ENCODE assay signal across 29 cellular contexts in genomic region chr10:32911285-32912016, GRCh38. TPM values are rescaled to one million over a fixed set of nuclear protein-coding genes. Genes with fewer than 3 reads are reported as not detected.
A peak's percentile ranks its signal among the peaks of the same experiment; 100 is the strongest.
DNase-seq lines count a peak whose midpoint lies in the region; ATAC-seq, FAIRE-seq and TF ChIP-seq lines count a peak whose summit lies in the region.
"Had no signal": no experiment of that assay in that cellular context is flagged by ENCODE, and none has a peak within 500 bp of the region (broad histone marks: within the 10 kb centered on the region; RNA-seq: fewer than 3 reads in every experiment).

No MANE protein-coding gene starts in this region.

- no peak overlapping the region for H3K27ac ChIP-seq in naive thymus-derived CD4-positive, alpha-beta T cell (ENCODE audit: low read depth, low read length)
- H3K27ac ChIP-seq in hepatocyte: no peak overlapping the region
- H3K27ac ChIP-seq: ascending aorta, foreskin keratinocyte, tibial artery, VCaP had no signal

- H3K4me3 ChIP-seq in naive thymus-derived CD4-positive, alpha-beta T cell (ENCODE audit: low read length): no peak overlapping the region
- H3K4me3 ChIP-seq in hepatocyte: no peak overlapping the region
- H3K4me3 ChIP-seq: ascending aorta, GM23338, K562, tibial artery had no signal

- peak overlapping the region; percentile 87 for H3K27ac Mint-ChIP-seq in T-helper 17 cell
- H3K27ac Mint-ChIP-seq in naive thymus-derived CD4-positive, alpha-beta T cell: no peak overlapping the region
- H3K27ac Mint-ChIP-seq: activated naive CD8-positive, alpha-beta T cell treated with anti-CD3 and anti-CD28 coated beads for 36 hours; activated T-helper 17 cell treated with anti-CD3 and anti-CD28 coated beads, Interleukin-2, amount 50 U/mL, for 72 hours; B cell; GM23338; nephron progenitor cell; stimulated activated naive CD8-positive, alpha-beta T cell treated with anti-CD3 and anti-CD28 coated beads, Interleukin-15, Interleukin-2, amounts not matched to agents 100 ng/mL and 50 ng/mL, for 24 hours; T-helper 2 cell treated with Interferon-gamma antibody and Interleukin-4, amounts not matched to agents 5 μg/mL and 100 μg/mL, for 36 hours had no signal

- no peaks in the 10 kb centered on the region for H3K27me3 Mint-ChIP-seq in T-helper 17 cell
- no peaks in the 10 kb centered on the region for H3K27me3 Mint-ChIP-seq in naive thymus-derived CD4-positive, alpha-beta T cell
- H3K27me3 Mint-ChIP-seq: activated naive CD8-positive, alpha-beta T cell treated with anti-CD3 and anti-CD28 coated beads for 36 hours; activated T-helper 17 cell treated with anti-CD3 and anti-CD28 coated beads, Interleukin-2, amount 50 U/mL, for 72 hours; B cell; stimulated activated naive CD8-positive, alpha-beta T cell treated with anti-CD3 and anti-CD28 coated beads, Interleukin-15, Interleukin-2, amounts not matched to agents 100 ng/mL and 50 ng/mL, for 24 hours had no signal

- intact Hi-C loops in naive thymus-derived CD4-positive, alpha-beta T cell (cut with micrococcal nuclease): no loop called here

- H3K4me1 Mint-ChIP-seq in T-helper 17 cell: peaks cover 35% of the 10 kb centered on the region
- H3K4me1 Mint-ChIP-seq in naive thymus-derived CD4-positive, alpha-beta T cell: peaks cover 0 to 8% (median 0%) of the 10 kb centered on the region in 7 donors
- H3K4me1 Mint-ChIP-seq: activated naive CD8-positive, alpha-beta T cell treated with anti-CD3 and anti-CD28 coated beads for 36 hours; B cell; GM23338; nephron progenitor cell had no signal

- no peak overlapping the region for H3K4me3 Mint-ChIP-seq in T-helper 17 cell
- no peak overlapping the region for H3K4me3 Mint-ChIP-seq in naive thymus-derived CD4-positive, alpha-beta T cell
- H3K4me3 Mint-ChIP-seq: activated naive CD8-positive, alpha-beta T cell treated with anti-CD3 and anti-CD28 coated beads for 36 hours; activated T-helper 17 cell treated with anti-CD3 and anti-CD28 coated beads, Interleukin-2, amount 50 U/mL, for 72 hours; B cell; GM23338; nephron progenitor cell; stimulated activated naive CD8-positive, alpha-beta T cell treated with anti-CD3 and anti-CD28 coated beads, Interleukin-15, Interleukin-2, amounts not matched to agents 100 ng/mL and 50 ng/mL, for 24 hours; T-helper 2 cell treated with Interferon-gamma antibody and Interleukin-4, amounts not matched to agents 5 μg/mL and 100 μg/mL, for 36 hours had no signal

- H3K9me3 Mint-ChIP-seq in naive thymus-derived CD4-positive, alpha-beta T cell: peaks cover 0 to 6% (median 0%) of the 10 kb centered on the region in 11 donors
- H3K9me3 Mint-ChIP-seq: activated T-helper 17 cell treated with anti-CD3 and anti-CD28 coated beads, Interleukin-2, amount 50 U/mL, for 72 hours; GM23338; stimulated activated naive CD8-positive, alpha-beta T cell treated with anti-CD3 and anti-CD28 coated beads, Interleukin-15, Interleukin-2, amounts not matched to agents 100 ng/mL and 50 ng/mL, for 24 hours; T-helper 2 cell treated with Interferon-gamma antibody and Interleukin-4, amounts not matched to agents 5 μg/mL and 100 μg/mL, for 36 hours had no signal

- CTCF ChIA-PET in naive thymus-derived CD4-positive, alpha-beta T cell (lab: Charles Lee): no interaction called here

- H3K36me3 ChIP-seq in naive thymus-derived CD4-positive, alpha-beta T cell (ENCODE audit: control insufficient read depth in 2 of 3, insufficient read depth in 3 of 3, low read length in 3 of 3): peaks cover 3 to 14% (median 4%) of the 10 kb centered on the region in 3 experiments
- H3K36me3 ChIP-seq in hepatocyte (replicated peaks; ENCODE audit: insufficient read depth, low read depth): peaks cover 6% of the 10 kb centered on the region

- TF ChIP-seq POLR2A in GM12891 (IDR thresholded peaks at IDR 0.05; ENCODE audit: low read depth, low read length) (no peak), GM12892 (IDR thresholded peaks at IDR 0.05; ENCODE audit: low read depth, low read length) (no peak)

- POLR2A ChIA-PET in naive thymus-derived CD4-positive, alpha-beta T cell (lab: Charles Lee): no interaction called here

- peaks cover 29% of the 10 kb centered on the region for H3K36me3 Mint-ChIP-seq in T-helper 17 cell (ENCODE audit: low read depth)
- H3K36me3 Mint-ChIP-seq in naive thymus-derived CD4-positive, alpha-beta T cell: peaks cover 14 to 74% (median 47%) of the 10 kb centered on the region in 5 donors

- H3K9me3 ChIP-seq in T-helper 17 cell (ENCODE audit: control insufficient read depth, low read length, poor library complexity, severe bottlenecking) (no peaks in the 10 kb centered on the region), hepatocyte (ENCODE audit: low read depth) (no peaks in the 10 kb centered on the region)
- H3K9me3 ChIP-seq in naive thymus-derived CD4-positive, alpha-beta T cell (ENCODE audit: control insufficient read depth in 2 of 3, low read length in 3 of 3): no peaks in the 10 kb centered on the region
- H3K9me3 ChIP-seq: ascending aorta, tibial artery had no signal

- WGBS in hepatocyte (ENCODE audit: low lambda C conversion rate, missing lambda C conversion rate): over 99% methylated on average over 11 of the region's 11 CpGs

- TF ChIP-seq CTCF in hepatocyte (IDR thresholded peaks at IDR 0.05; ENCODE audit: poor library complexity): no peak

- H3K4me2 ChIP-seq in hepatocyte: no peak overlapping the region
- H3K4me2 ChIP-seq: GM23338 had no signal

- H3K27me3 ChIP-seq in naive thymus-derived CD4-positive, alpha-beta T cell (ENCODE audit: control insufficient read depth in 2 of 2, insufficient read depth in 2 of 2, low read length in 2 of 2): no peaks in the 10 kb centered on the region
- no peaks in the 10 kb centered on the region for H3K27me3 ChIP-seq in hepatocyte
- H3K27me3 ChIP-seq: ascending aorta, foreskin keratinocyte, tibial artery had no signal

- H2AFZ ChIP-seq in hepatocyte: no peak overlapping the region
- H2AFZ ChIP-seq: GM23338 had no signal

- H3K4me1 ChIP-seq in naive thymus-derived CD4-positive, alpha-beta T cell (ENCODE audit: control insufficient read depth in 2 of 2, insufficient read depth in 2 of 2, low read length in 2 of 2): no peaks in the 10 kb centered on the region
- no peaks in the 10 kb centered on the region for H3K4me1 ChIP-seq in hepatocyte (ENCODE audit: insufficient read depth)
- H3K4me1 ChIP-seq: ascending aorta, tibial artery had no signal

- no peaks in the 10 kb centered on the region for H3K9me2 ChIP-seq in hepatocyte (replicated peaks; ENCODE audit: insufficient read depth)

- DNase-seq in NOMO-1 treated with DMSO at 0.1 percent for 48 hours (lab: John Stamatoyannopoulos, UW; ENCODE audit: unreplicated experiment): peak; percentile 5
- DNase-seq in NOMO-1 treated with dmso at 0.1 percent for 144 hours (lab: John Stamatoyannopoulos, UW; ENCODE audit: unreplicated experiment): no peak
- DNase-seq in GM12891 (ENCODE audit: insufficient read length, low spot score): no peak
- DNase-seq in T-helper 17 cell: no peak
- DNase-seq in naive thymus-derived CD4-positive, alpha-beta T cell: no peak
- no peak for DNase-seq in hepatocyte (ENCODE audit: low spot score)
- DNase-seq in GM12892 (ENCODE audit: insufficient read length): no peak
- DNase-seq in cortex of kidney (lab: John Stamatoyannopoulos, UW): no peak
- DNase-seq: 8988T; activated CD4-positive, alpha-beta T cell treated with anti-CD3 and anti-CD28 coated beads, Interleukin-2, amount 50 U/mL, for 1 hour; activated naive CD8-positive, alpha-beta T cell treated with anti-CD3 and anti-CD28 coated beads for 36 hours; DMS79; foreskin keratinocyte; GF-D8; hippocampal formation; NCI-H1694 treated with DMSO at 0.1 percent for 48 hours; NCI-H2171 treated with DMSO at 0.1 percent for 48 hours; NCI-H524; nephron progenitor cell; stimulated activated CD4-positive, alpha-beta T cell treated with anti-CD3 and anti-CD28 coated beads, Interleukin-15, amount 100 ng/mL, for 24 hours; tibial artery had no signal

- H4K20me1 ChIP-seq in hepatocyte (ENCODE audit: insufficient read depth, poor library complexity, severe bottlenecking): no peaks in the 10 kb centered on the region

- peak; percentile 85 for FAIRE-seq in GM12891 (lab: Jason Lieb, UNC)
- no peak for FAIRE-seq in GM12892 (lab: Jason Lieb, UNC)
- FAIRE-seq: K562 had no signal

- H3K79me2 ChIP-seq in hepatocyte: peaks cover 15% of the 10 kb centered on the region

- ATAC-seq in T-helper 17 cell: no peak
- peak; percentile 34 for ATAC-seq in naive thymus-derived CD4-positive, alpha-beta T cell
- ATAC-seq: activated T-helper 17 cell treated with anti-CD3 and anti-CD28 coated beads, Interleukin-2, amount 50 U/mL, for 72 hours; foreskin keratinocyte; GM23338; K562 had no signal

TF ChIP-seq in GM12891, 5 proteins besides CTCF, POLR2A, EP300 and RAD21:
- TF ChIP-seq TAF1 (IDR thresholded peaks at IDR 0.05; ENCODE audit: low read depth, low read length): no peak
- TF ChIP-seq PAX5 (IDR thresholded peaks at IDR 0.05; ENCODE audit: insufficient read depth, low read length, severe bottlenecking): no peak
- TF ChIP-seq POU2F2 (IDR thresholded peaks at IDR 0.05; ENCODE audit: low read depth, low read length): no peak
- TF ChIP-seq SPI1 (IDR thresholded peaks at IDR 0.05; ENCODE audit: low read depth, low read length): no peak
- TF ChIP-seq POLR2AphosphoS5 (IDR thresholded peaks at IDR 0.05; ENCODE audit: low read depth, low read length): no peak

RNA-seq across cellular contexts. Expression of gene ITGB1, which starts 46.6 kb away (rescaled TPM):
- 30.6 TPM for polyA plus RNA-seq in GM12891 (2012; ENCODE audit: low read depth, missing spikeins)
- total RNA-seq in T-helper 17 cell (100 to 1,000 TPM; 392 to 428 TPM), hepatocyte (552 and 564 TPM in 2 replicates)
- total RNA-seq in naive thymus-derived CD4-positive, alpha-beta T cell: 100 to 1,000 TPM in 1 of 5 experiments, 10 to 100 TPM in 4; 43.2 to 205 (median 60.8) TPM
- 10 to 100 TPM; 26.5 to 36.1 TPM for polyA plus RNA-seq in naive thymus-derived CD4-positive, alpha-beta T cell
- polyA plus RNA-seq in hepatocyte: 291 and 292 TPM in 2 replicates
- 39.2 TPM for polyA plus RNA-seq in GM12892 (2012; ENCODE audit: missing spikeins)
